10 cellular contexts compared by ENCODE assay signal in genomic region chr1:234532511-234532922, GRCh38. TPM values are rescaled to one million over a fixed set of nuclear protein-coding genes. Genes with fewer than 3 reads are reported as not detected.
DNase-seq lines count a peak whose midpoint lies in the region; ATAC-seq and TF ChIP-seq lines count a peak whose summit lies in the region.
"Had no signal": no experiment of that assay in that cellular context is flagged by ENCODE, and none has a peak within 500 bp of the region (broad histone marks: within the 10 kb centered on the region; RNA-seq: fewer than 3 reads in every experiment).

No MANE protein-coding gene starts in this region.

- H2BK120ac ChIP-seq in mesenchymal stem cell (ENCODE audit: low read depth, low read length), result no peak overlapping the region

- no peaks in the 10 kb centered on the region for H3K36me3 ChIP-seq in mesenchymal stem cell (ENCODE audit: control insufficient read depth in 1 of 2, insufficient read depth in 2 of 2, low read depth in 1 of 2, low read length in 2 of 2)

- H2BK12ac ChIP-seq in mesenchymal stem cell (ENCODE audit: low read length in 2 of 2), result peak overlapping the region in 1 of 2 experiments; percentile 9

- ATAC-seq in GM18907 (IDR thresholded peaks at IDR 0.05; ENCODE audit: unreplicated experiment) (no peak), HG03432 (IDR thresholded peaks at IDR 0.05; ENCODE audit: unreplicated experiment) (no peak)

- no peak overlapping the region for H3K4me3 ChIP-seq in mesenchymal stem cell (ENCODE audit: insufficient read depth in 1 of 2, low read depth in 1 of 2, low read length in 2 of 2)

- peak overlapping the region; percentile 94 for H3K9ac ChIP-seq in mesenchymal stem cell (ENCODE audit: low read length)

- peak overlapping the region; percentile 22 for H4K91ac ChIP-seq in mesenchymal stem cell (ENCODE audit: low read length)

- no peak overlapping the region for H3K18ac ChIP-seq in mesenchymal stem cell (ENCODE audit: low read depth in 1 of 2, low read length in 2 of 2)

- H3K27ac ChIP-seq in mesenchymal stem cell (ENCODE audit: low read length, poor library complexity, severe bottlenecking), result no peak overlapping the region
- peak overlapping the region; percentile 90 for H3K27ac ChIP-seq in temporal lobe (ENCODE audit: low read depth, low read length)

- H3K4me1 Mint-ChIP-seq in endothelial cell (ENCODE audit: unreplicated experiment), result peaks cover 67% of the 10 kb centered on the region

- no peak overlapping the region for H3K23ac ChIP-seq in mesenchymal stem cell (ENCODE audit: low read length in 2 of 2)

- H2AK5ac ChIP-seq in mesenchymal stem cell (ENCODE audit: low read length, severe bottlenecking), result no peak overlapping the region

- no peak overlapping the region for H3K4me2 ChIP-seq in mesenchymal stem cell (ENCODE audit: low read length, poor library complexity, severe bottlenecking)

- H3K14ac ChIP-seq in mesenchymal stem cell (ENCODE audit: low read length in 2 of 2), result no peak overlapping the region

- no peak overlapping the region for H2BK15ac ChIP-seq in mesenchymal stem cell (ENCODE audit: low read depth, poor library complexity, severe bottlenecking)

- TF ChIP-seq CTCF in endothelial cell (IDR thresholded peaks at IDR 0.05; ENCODE audit: unreplicated experiment), result no peak

- peak overlapping the region; percentile 28 for H3K27ac Mint-ChIP-seq in endothelial cell (ENCODE audit: unreplicated experiment)

- H3K27me3 Mint-ChIP-seq in endothelial cell (ENCODE audit: unreplicated experiment), result peaks cover 7% of the 10 kb centered on the region

- no peak overlapping the region for H2AFZ ChIP-seq in mesenchymal stem cell (ENCODE audit: low read depth, low read length)

- H3K4me3 Mint-ChIP-seq in endothelial cell (ENCODE audit: unreplicated experiment), result no peak overlapping the region

- no peaks in the 10 kb centered on the region for H3K27me3 ChIP-seq in mesenchymal stem cell (ENCODE audit: control insufficient read depth in 1 of 2, insufficient read depth in 1 of 2, low read length in 2 of 2)

- no peaks in the 10 kb centered on the region for H3K9me3 Mint-ChIP-seq in endothelial cell (ENCODE audit: unreplicated experiment)

- peak; percentile 48 for DNase-seq in NOMO-1 treated with dmso at 0.1 percent for 144 hours (lab: John Stamatoyannopoulos, UW; ENCODE audit: unreplicated experiment)
- DNase-seq in endothelial cell (ENCODE audit: low spot score), result no peak
- no peak for DNase-seq in mesenchymal stem cell
- DNase-seq in NCI-H82 treated with DMSO at 0.1 percent for 48 hours (lab: John Stamatoyannopoulos, UW; ENCODE audit: unreplicated experiment), result no peak
- DNase-seq in NCI-H226, result no peak
- DNase-seq: NCI-H1436 treated with DMSO at 0.1 percent for 48 hours, T-helper 1 cell had no signal

- H4K8ac ChIP-seq in mesenchymal stem cell (ENCODE audit: low read length), result no peak overlapping the region

- no peak overlapping the region for H2BK5ac ChIP-seq in mesenchymal stem cell (ENCODE audit: low read depth, low read length, poor library complexity, severe bottlenecking)

- no peaks in the 10 kb centered on the region for H3K79me1 ChIP-seq in mesenchymal stem cell (replicated peaks; ENCODE audit: low read length, poor library complexity, severe bottlenecking)

- WGBS in mesenchymal stem cell, result 92% methylated on average over 7 of the region's 7 CpGs

- H3K4ac ChIP-seq in mesenchymal stem cell (ENCODE audit: low read depth in 1 of 2, low read length in 2 of 2), result no peak overlapping the region

- H3K36me3 Mint-ChIP-seq in endothelial cell (ENCODE audit: low read depth, unreplicated experiment), result no peaks in the 10 kb centered on the region

- peaks cover 16% of the 10 kb centered on the region for H3K4me1 ChIP-seq in mesenchymal stem cell (ENCODE audit: control insufficient read depth, insufficient read depth, low read depth, low read length)

- no peaks in the 10 kb centered on the region for H3K9me3 ChIP-seq in mesenchymal stem cell (ENCODE audit: control insufficient read depth, low read length)

RNA-seq across cellular contexts. Expression of gene TARBP1, which starts 53.5 kb away (rescaled TPM):
- total RNA-seq in endothelial cell (ENCODE audit: unreplicated experiment) (39.6 TPM), temporal lobe (42.3 TPM)
- 8.1 TPM for polyA plus RNA-seq in mesenchymal stem cell (2013, experiment 1 of 2)
- 6.9 TPM for polyA plus RNA-seq in mesenchymal stem cell (2013, experiment 2 of 2)
